ENCODE assay signal across 14 cellular contexts in genomic region chr18:58611471-58612131, GRCh38. TPM values are rescaled to one million over a fixed set of nuclear protein-coding genes. Genes with fewer than 3 reads are reported as not detected.
DNase-seq lines count a peak whose midpoint lies in the region; ATAC-seq and TF ChIP-seq lines count a peak whose summit lies in the region.
"Had no signal": no experiment of that assay in that cellular context is flagged by ENCODE, and none has a peak within 500 bp of the region (broad histone marks: within the 10 kb centered on the region; RNA-seq: fewer than 3 reads in every experiment).

No MANE protein-coding gene starts in this region.

- no peaks in the 10 kb centered on the region for H3K9me3 Mint-ChIP-seq in CD4-positive, alpha-beta T cell
- no peaks in the 10 kb centered on the region for H3K9me3 Mint-ChIP-seq in brain
- no peaks in the 10 kb centered on the region for H3K9me3 Mint-ChIP-seq in Caco-2 (ENCODE audit: unreplicated experiment)
- H3K9me3 Mint-ChIP-seq in activated T-helper 17 cell treated with anti-CD3 and anti-CD28 coated beads, Interleukin-2, amount 50 U/mL, for 72 hours, result no peaks in the 10 kb centered on the region
- H3K9me3 Mint-ChIP-seq: activated T-helper 1 cell treated with anti-CD3 and anti-CD28 coated beads, Interleukin-12 subunit alpha, Interleukin-12 subunit beta, Interleukin-2, Interleukin-4 antibody, amounts not matched to agents 30 ng/mL and 10 ng/mL and 1 ng/mL, durations not matched to agents 14 hours and 24 hours and 36 hours; CD8-positive, alpha-beta T cell had no signal

- peaks cover 68% of the 10 kb centered on the region for H3K4me1 Mint-ChIP-seq in CD4-positive, alpha-beta T cell (ENCODE audit: low read depth)
- H3K4me1 Mint-ChIP-seq in brain (peaks cover 25% of the 10 kb centered on the region), Caco-2 (ENCODE audit: low read depth, unreplicated experiment) (no peaks in the 10 kb centered on the region)
- peaks cover 43% of the 10 kb centered on the region for H3K4me1 Mint-ChIP-seq in activated T-helper 17 cell treated with anti-CD3 and anti-CD28 coated beads, Interleukin-2, amount 50 U/mL, for 72 hours

- H3K4me3 ChIP-seq in HUES6 (ENCODE audit: low read depth, low read length), result no peak overlapping the region; the same call in 1 of the 2 replicates
- no peak overlapping the region for H3K4me3 ChIP-seq in mesenchymal stem cell (ENCODE audit: insufficient read depth in 1 of 2, low read depth in 1 of 2, low read length in 2 of 2)
- no peak overlapping the region for H3K4me3 ChIP-seq in thyroid gland (replicated peaks in 1 of 3)
- H3K4me3 ChIP-seq in Caco-2 (ENCODE audit: low read depth, low read length), result no peak overlapping the region

- no peak overlapping the region for H3K4me3 Mint-ChIP-seq in CD4-positive, alpha-beta T cell
- H3K4me3 Mint-ChIP-seq in brain (peak overlapping the region in 3 of 5 experiments; percentile 10 to 21 (median 20)), Caco-2 (ENCODE audit: unreplicated experiment) (no peak overlapping the region)
- H3K4me3 Mint-ChIP-seq in activated T-helper 17 cell treated with anti-CD3 and anti-CD28 coated beads, Interleukin-2, amount 50 U/mL, for 72 hours, result no peak overlapping the region
- H3K4me3 Mint-ChIP-seq: activated T-helper 1 cell treated with anti-CD3 and anti-CD28 coated beads, Interleukin-12 subunit alpha, Interleukin-12 subunit beta, Interleukin-2, Interleukin-4 antibody, amounts not matched to agents 30 ng/mL and 10 ng/mL and 1 ng/mL, durations not matched to agents 14 hours and 24 hours and 36 hours; CD8-positive, alpha-beta T cell had no signal

- WGBS in mesenchymal stem cell, result 19% methylated on average over 11 of the region's 12 CpGs
- WGBS in thyroid gland, 2 donors, result 32 to 52% methylated on average over 12 of the region's 12 CpGs

- no peak overlapping the region for H4K8ac ChIP-seq in mesenchymal stem cell (ENCODE audit: low read length)

- ATAC-seq in CD4-positive, alpha-beta T cell (ENCODE audit: poor library complexity), result no peak
- ATAC-seq in HG02981 (IDR thresholded peaks at IDR 0.05; ENCODE audit: unreplicated experiment), result no peak
- ATAC-seq in activated T-helper 17 cell treated with anti-CD3 and anti-CD28 coated beads, Interleukin-2, amount 50 U/mL, for 72 hours (replicated peaks), result no peak
- ATAC-seq: CD8-positive, alpha-beta T cell had no signal

- peak overlapping the region; percentile 31 for H3K4me2 ChIP-seq in mesenchymal stem cell (ENCODE audit: low read length, poor library complexity, severe bottlenecking)

- no peaks in the 10 kb centered on the region for H3K79me1 ChIP-seq in mesenchymal stem cell (replicated peaks; ENCODE audit: low read length, poor library complexity, severe bottlenecking)

- no peak overlapping the region for H3K27ac ChIP-seq in CD4-positive, alpha-beta T cell (ENCODE audit: low read depth, low read length)
- peak overlapping the region; percentile 78; the same call in 1 of the 2 replicates for H3K27ac ChIP-seq in HUES6 (ENCODE audit: low read depth, low read length)
- H3K27ac ChIP-seq in mesenchymal stem cell (ENCODE audit: low read length, poor library complexity, severe bottlenecking), result peak overlapping the region; percentile 97
- no peak overlapping the region for H3K27ac ChIP-seq in thyroid gland

- no peaks in the 10 kb centered on the region for H3K27me3 ChIP-seq in CD4-positive, alpha-beta T cell (ENCODE audit: control insufficient read depth, insufficient read depth, low read length)
- H3K27me3 ChIP-seq in HUES6 (ENCODE audit: control insufficient read depth, insufficient read depth, low read length) (no peaks in the 10 kb centered on the region), mesenchymal stem cell (ENCODE audit: control insufficient read depth in 1 of 2, insufficient read depth in 1 of 2, low read length in 2 of 2) (no peaks in the 10 kb centered on the region), thyroid gland (no peaks in the 10 kb centered on the region), Caco-2 (replicated peaks; ENCODE audit: control insufficient read depth, insufficient read depth, low read length) (no peaks in the 10 kb centered on the region)

- H2BK15ac ChIP-seq in mesenchymal stem cell (ENCODE audit: low read depth, poor library complexity, severe bottlenecking), result no peak overlapping the region

- no peaks in the 10 kb centered on the region for H3K36me3 Mint-ChIP-seq in CD4-positive, alpha-beta T cell (ENCODE audit: low read depth)
- no peaks in the 10 kb centered on the region for H3K36me3 Mint-ChIP-seq in brain
- no peaks in the 10 kb centered on the region for H3K36me3 Mint-ChIP-seq in Caco-2 (ENCODE audit: insufficient read depth, unreplicated experiment)
- no peaks in the 10 kb centered on the region for H3K36me3 Mint-ChIP-seq in activated T-helper 17 cell treated with anti-CD3 and anti-CD28 coated beads, Interleukin-2, amount 50 U/mL, for 72 hours (ENCODE audit: low read depth)
- H3K36me3 Mint-ChIP-seq: CD8-positive, alpha-beta T cell had no signal

- H3K36me3 ChIP-seq in HUES6 (ENCODE audit: control insufficient read depth, insufficient read depth, low read length) (no peaks in the 10 kb centered on the region), mesenchymal stem cell (ENCODE audit: control insufficient read depth in 1 of 2, insufficient read depth in 2 of 2, low read depth in 1 of 2, low read length in 2 of 2) (no peaks in the 10 kb centered on the region), thyroid gland (no peaks in the 10 kb centered on the region), Caco-2 (ENCODE audit: control insufficient read depth, insufficient read depth, low read length) (no peaks in the 10 kb centered on the region)

- intact Hi-C loops in CD4-positive, alpha-beta T cell (cut with DNase I, micrococcal nuclease), result loop anchor here in 1 of 2 experiments (5.0 kb wide), 2 partner anchors 46 to 61 kb away; partner anchors contain the start of gene MALT1
- intact Hi-C loops in thyroid gland (cut with DNase I) (no loop called here), Caco-2 (cut with micrococcal nuclease; ENCODE audit: unreplicated experiment) (no loop called here)

- TF ChIP-seq POLR2A in thyroid gland (IDR thresholded peaks at IDR 0.05), result no peak

- TF ChIP-seq CTCF in CD4-positive, alpha-beta T cell (IDR thresholded peaks at IDR 0.05), result no peak
- TF ChIP-seq CTCF in brain (conservative IDR thresholded peaks at IDR 0.05), result no peak
- no peak for TF ChIP-seq CTCF in thyroid gland (IDR thresholded peaks at IDR 0.05)
- TF ChIP-seq CTCF in Caco-2 (IDR thresholded peaks at IDR 0.05; ENCODE audit: insufficient read depth in 1 of 2, low read depth in 1 of 2, low read length in 1 of 2, severe bottlenecking in 1 of 2, unreplicated experiment in 1 of 2), result no peak

- H3K4ac ChIP-seq in mesenchymal stem cell (ENCODE audit: low read depth in 1 of 2, low read length in 2 of 2), result no peak overlapping the region

- H2BK12ac ChIP-seq in mesenchymal stem cell (ENCODE audit: low read length in 2 of 2), result no peak overlapping the region

- H2BK5ac ChIP-seq in mesenchymal stem cell (ENCODE audit: low read depth, low read length, poor library complexity, severe bottlenecking), result peak overlapping the region; percentile 92

- no peak overlapping the region for H4K91ac ChIP-seq in mesenchymal stem cell (ENCODE audit: low read length)

- CTCF ChIA-PET in CD4-positive, alpha-beta T cell (lab: Charles Lee), result interaction anchor here (0.7 kb wide), 1 partner anchor 47 kb away, joined by 3 read pairs; no protein-coding TSS in a partner anchor
- CTCF ChIA-PET in Caco-2 (lab: Charles Lee), result no interaction called here

- POLR2A ChIA-PET in CD4-positive, alpha-beta T cell (lab: Charles Lee), result interaction anchor here (0.7 to 1.5 kb wide), 3 partner anchors 59 to 144 kb away, joined by 3 to 7 read pairs (median 4); partner anchors contain the start of gene MALT1
- POLR2A ChIA-PET in Caco-2 (lab: Charles Lee), result no interaction called here

- H3K27me3 Mint-ChIP-seq in CD4-positive, alpha-beta T cell, result no peaks in the 10 kb centered on the region
- H3K27me3 Mint-ChIP-seq in brain (peaks cover 8% of the 10 kb centered on the region), Caco-2 (ENCODE audit: insufficient read depth, unreplicated experiment) (no peaks in the 10 kb centered on the region)
- H3K27me3 Mint-ChIP-seq in activated T-helper 17 cell treated with anti-CD3 and anti-CD28 coated beads, Interleukin-2, amount 50 U/mL, for 72 hours, result no peaks in the 10 kb centered on the region

- H3K4me1 ChIP-seq in HUES6 (ENCODE audit: control insufficient read depth, insufficient read depth, low read length), result peaks cover 45% of the 10 kb centered on the region
- peaks cover 9% of the 10 kb centered on the region for H3K4me1 ChIP-seq in mesenchymal stem cell (ENCODE audit: control insufficient read depth, insufficient read depth, low read depth, low read length)
- H3K4me1 ChIP-seq in thyroid gland, result peaks cover 0 to 5% of the 10 kb centered on the region in 2 donors
- no peaks in the 10 kb centered on the region for H3K4me1 ChIP-seq in Caco-2

- no peaks in the 10 kb centered on the region for H3K9me3 ChIP-seq in CD4-positive, alpha-beta T cell (ENCODE audit: control insufficient read depth, low read length)
- H3K9me3 ChIP-seq in HUES6 (ENCODE audit: control insufficient read depth, insufficient read depth, low read depth, low read length) (no peaks in the 10 kb centered on the region), mesenchymal stem cell (ENCODE audit: control insufficient read depth, low read length) (no peaks in the 10 kb centered on the region), thyroid gland (no peaks in the 10 kb centered on the region), Caco-2 (no peaks in the 10 kb centered on the region)

- no peak overlapping the region for H3K14ac ChIP-seq in mesenchymal stem cell (ENCODE audit: low read length in 2 of 2)

- peak overlapping the region; percentile 98 for H2AK5ac ChIP-seq in mesenchymal stem cell (ENCODE audit: low read length, severe bottlenecking)

- H3K18ac ChIP-seq in mesenchymal stem cell (ENCODE audit: low read depth in 1 of 2, low read length in 2 of 2), result no peak overlapping the region

- no peak overlapping the region for H2AFZ ChIP-seq in mesenchymal stem cell (ENCODE audit: low read depth, low read length)

- BruUV-seq in Caco-2 (replicated peaks; lab: Mats Ljungman, UMichigan), result no TSS peak

- no peak overlapping the region for H2BK120ac ChIP-seq in mesenchymal stem cell (ENCODE audit: low read depth, low read length)

- H3K27ac Mint-ChIP-seq in CD4-positive, alpha-beta T cell, result peak overlapping the region; percentile 74
- H3K27ac Mint-ChIP-seq in brain (peak overlapping the region in 2 of 5 experiments; percentile 16 to 42), Caco-2 (ENCODE audit: unreplicated experiment) (no peak overlapping the region)
- H3K27ac Mint-ChIP-seq in activated T-helper 17 cell treated with anti-CD3 and anti-CD28 coated beads, Interleukin-2, amount 50 U/mL, for 72 hours, result no peak overlapping the region
- H3K27ac Mint-ChIP-seq: activated T-helper 1 cell treated with anti-CD3 and anti-CD28 coated beads, Interleukin-12 subunit alpha, Interleukin-12 subunit beta, Interleukin-2, Interleukin-4 antibody, amounts not matched to agents 30 ng/mL and 10 ng/mL and 1 ng/mL, durations not matched to agents 14 hours and 24 hours and 36 hours; CD8-positive, alpha-beta T cell had no signal

- peak overlapping the region in 1 of 2 experiments; percentile 49 for H3K23ac ChIP-seq in mesenchymal stem cell (ENCODE audit: low read length in 2 of 2)

- DNase-seq in CD4-positive, alpha-beta T cell, result no peak
- DNase-seq in mesenchymal stem cell, result no peak
- DNase-seq in thyroid gland, result no peak
- no peak for DNase-seq in Caco-2
- DNase-seq: CD8-positive, alpha-beta T cell; dermis blood vessel endothelial cell; hypothalamus; NCI-H1436; stimulated activated CD4-positive, alpha-beta T cell treated with anti-CD3 and anti-CD28 coated beads, Interleukin-4, amount 100 ng/mL, for 24 hours had no signal

- H3K9ac ChIP-seq in HUES6 (ENCODE audit: low read length), result peak overlapping the region; percentile 46
- no peak overlapping the region for H3K9ac ChIP-seq in mesenchymal stem cell (ENCODE audit: low read length)

RNA-seq across cellular contexts. Expression of gene ALPK2, which starts 17.3 kb away (rescaled TPM):
- under 1 TPM; 0.25 TPM for total RNA-seq in CD4-positive, alpha-beta T cell
- polyA plus RNA-seq in brain (ENCODE audit: insufficient read depth, low read depth, low replicate concordance), result not detected
- 7.2 TPM for polyA plus RNA-seq in mesenchymal stem cell (2013, experiment 1 of 2)
- 7.0 TPM for polyA plus RNA-seq in mesenchymal stem cell (2013, experiment 2 of 2)
- under 1 TPM in 1 of 4 donors, not detected in 3; 0.11 TPM for total RNA-seq in thyroid gland
- 10.7 and 12.7 TPM in 2 replicates for total RNA-seq in Caco-2 (2022)
- total RNA-seq in activated T-helper 17 cell treated with anti-CD3 and anti-CD28 coated beads, Interleukin-2, amount 50 U/mL, for 72 hours, result 1 to 10 TPM in 1 of 2 donors, under 1 TPM in 1; 0.65 to 2.6 TPM

RNA-seq across cellular contexts. Expression of gene MALT1, which starts 59.7 kb away (rescaled TPM):
- total RNA-seq in CD4-positive, alpha-beta T cell, result 10 to 100 TPM; 82.3 to 84.5 TPM
- polyA plus RNA-seq in brain (ENCODE audit: insufficient read depth, low read depth, low replicate concordance), result 3.4 TPM
- 6.1 TPM for polyA plus RNA-seq in mesenchymal stem cell (2013, experiment 1 of 2)
- polyA plus RNA-seq in mesenchymal stem cell (2013, experiment 2 of 2), result 6.3 TPM
- 10 to 100 TPM; 26.3 to 42.1 (median 30.2) TPM for total RNA-seq in thyroid gland
- 19.3 and 22.6 TPM in 2 replicates for total RNA-seq in Caco-2 (2022)
- total RNA-seq in activated T-helper 17 cell treated with anti-CD3 and anti-CD28 coated beads, Interleukin-2, amount 50 U/mL, for 72 hours, result 10 to 100 TPM; 45.3 to 92.3 TPM

Comparison
In these comparisons a context has a peak if more than half of its experiments do, and no peak if none do; other contexts are left out.
1. H3K27ac ChIP-seq: peak in HUES6 (single experiment) and mesenchymal stem cell (single experiment); none in CD4-positive, alpha-beta T cell (single experiment) and thyroid gland (0 of 3).
2. H3K4me3 Mint-ChIP-seq: peak in brain (3 of 5); none in CD4-positive, alpha-beta T cell (single experiment), Caco-2 (single experiment) and activated T-helper 17 cell treated with anti-CD3 and anti-CD28 coated beads, Interleukin-2, amount 50 U/mL, for 72 hours (single experiment).